10 cellular contexts compared by ENCODE assay signal in genomic region chr2:25419678-25420242, GRCh38.
DNase-seq lines count a peak whose midpoint lies in the region; ATAC-seq and TF ChIP-seq lines count a peak whose summit lies in the region.
"Had no signal": no experiment of that assay in that cellular context is flagged by ENCODE, and none has a peak within 500 bp of the region (broad histone marks: within the 10 kb centered on the region; RNA-seq: fewer than 3 reads in every experiment).

No MANE protein-coding gene starts in this region.

- CTCF ChIA-PET in naive thymus-derived CD4-positive, alpha-beta T cell (lab: Charles Lee), result interaction anchor here (0.7 kb wide), 1 partner anchor 948 kb away, joined by 3 read pairs; no protein-coding TSS in a partner anchor

- POLR2A ChIA-PET in naive thymus-derived CD4-positive, alpha-beta T cell (lab: Charles Lee), result no interaction called here

- no peaks in the 10 kb centered on the region for H3K27me3 Mint-ChIP-seq in naive thymus-derived CD4-positive, alpha-beta T cell
- H3K27me3 Mint-ChIP-seq: activated CD4-positive, alpha-beta T cell treated with anti-CD3 and anti-CD28 coated beads for 36 hours had no signal

- peaks cover 0 to 16% (median 0%) of the 10 kb centered on the region in 7 donors for H3K4me1 Mint-ChIP-seq in naive thymus-derived CD4-positive, alpha-beta T cell
- H3K4me1 Mint-ChIP-seq: activated CD4-positive, alpha-beta T cell treated with anti-CD3 and anti-CD28 coated beads for 36 hours had no signal

- DNase-seq in naive thymus-derived CD4-positive, alpha-beta T cell, result no peak
- DNase-seq in foreskin fibroblast, result no peak
- DNase-seq in NCI-H2081 treated with DMSO at 0.1 percent for 48 hours (lab: John Stamatoyannopoulos, UW), result no peak
- DNase-seq in activated CD8-positive, alpha-beta memory T cell treated with anti-CD3 and anti-CD28 coated beads, Interleukin-2, amount 50 U/mL, for 4 hours, result no peak
- DNase-seq in HuH-7 (ENCODE audit: low spot score), result no peak
- DNase-seq: activated CD4-positive, alpha-beta T cell treated with anti-CD3 and anti-CD28 coated beads for 36 hours; uterus had no signal

- peaks cover 14 to 58% (median 41%) of the 10 kb centered on the region in 5 donors for H3K36me3 Mint-ChIP-seq in naive thymus-derived CD4-positive, alpha-beta T cell

- TF ChIP-seq CTCF in foreskin fibroblast (IDR thresholded peaks at IDR 0.05; ENCODE audit: low read depth, low read length), result no peak

- H3K27ac Mint-ChIP-seq in naive thymus-derived CD4-positive, alpha-beta T cell, result no peak overlapping the region
- H3K27ac Mint-ChIP-seq: activated CD4-positive, alpha-beta T cell treated with anti-CD3 and anti-CD28 coated beads for 36 hours had no signal

- peaks cover 0 to 9% (median 0%) of the 10 kb centered on the region in 3 experiments for H3K36me3 ChIP-seq in naive thymus-derived CD4-positive, alpha-beta T cell (ENCODE audit: control insufficient read depth in 2 of 3, insufficient read depth in 3 of 3, low read length in 3 of 3)
- H3K36me3 ChIP-seq: uterus had no signal

- intact Hi-C loops in naive thymus-derived CD4-positive, alpha-beta T cell (cut with micrococcal nuclease), result no loop called here

- peak; percentile 65 for ATAC-seq in GM18861 (IDR thresholded peaks at IDR 0.05; ENCODE audit: unreplicated experiment)
- ATAC-seq in GM21619 (IDR thresholded peaks at IDR 0.05; ENCODE audit: unreplicated experiment), result peak; percentile 63
- peak; percentile 46 for ATAC-seq in HG03457 (IDR thresholded peaks at IDR 0.05; ENCODE audit: unreplicated experiment)
- peak; percentile 63 for ATAC-seq in naive thymus-derived CD4-positive, alpha-beta T cell
- ATAC-seq: activated CD4-positive, alpha-beta T cell treated with anti-CD3 and anti-CD28 coated beads for 36 hours had no signal

- no peaks in the 10 kb centered on the region for H3K27me3 ChIP-seq in naive thymus-derived CD4-positive, alpha-beta T cell (ENCODE audit: control insufficient read depth in 2 of 2, insufficient read depth in 2 of 2, low read length in 2 of 2)
- H3K27me3 ChIP-seq: uterus had no signal

- H3K4me3 Mint-ChIP-seq in naive thymus-derived CD4-positive, alpha-beta T cell, result no peak overlapping the region
- H3K4me3 Mint-ChIP-seq: activated CD4-positive, alpha-beta T cell treated with anti-CD3 and anti-CD28 coated beads for 36 hours had no signal

- H3K27ac ChIP-seq in naive thymus-derived CD4-positive, alpha-beta T cell (ENCODE audit: low read depth, low read length), result no peak overlapping the region
- H3K27ac ChIP-seq: uterus had no signal

- peaks cover 0 to 8% (median 0%) of the 10 kb centered on the region in 11 donors for H3K9me3 Mint-ChIP-seq in naive thymus-derived CD4-positive, alpha-beta T cell

- no peaks in the 10 kb centered on the region for H3K9me3 ChIP-seq in naive thymus-derived CD4-positive, alpha-beta T cell (ENCODE audit: control insufficient read depth in 2 of 3, low read length in 3 of 3)
- H3K9me3 ChIP-seq: uterus had no signal

- H3K4me1 ChIP-seq in naive thymus-derived CD4-positive, alpha-beta T cell (ENCODE audit: control insufficient read depth in 2 of 2, insufficient read depth in 2 of 2, low read length in 2 of 2), result no peaks in the 10 kb centered on the region
- H3K4me1 ChIP-seq: uterus had no signal

- H3K4me3 ChIP-seq in naive thymus-derived CD4-positive, alpha-beta T cell (ENCODE audit: low read length), result no peak overlapping the region
- H3K4me3 ChIP-seq in foreskin fibroblast (ENCODE audit: low read depth in 1 of 2, low read length in 2 of 2), result no peak overlapping the region
- H3K4me3 ChIP-seq: uterus had no signal
